ENCODE assay signal across 14 cellular contexts in the genomic region with DNA sequence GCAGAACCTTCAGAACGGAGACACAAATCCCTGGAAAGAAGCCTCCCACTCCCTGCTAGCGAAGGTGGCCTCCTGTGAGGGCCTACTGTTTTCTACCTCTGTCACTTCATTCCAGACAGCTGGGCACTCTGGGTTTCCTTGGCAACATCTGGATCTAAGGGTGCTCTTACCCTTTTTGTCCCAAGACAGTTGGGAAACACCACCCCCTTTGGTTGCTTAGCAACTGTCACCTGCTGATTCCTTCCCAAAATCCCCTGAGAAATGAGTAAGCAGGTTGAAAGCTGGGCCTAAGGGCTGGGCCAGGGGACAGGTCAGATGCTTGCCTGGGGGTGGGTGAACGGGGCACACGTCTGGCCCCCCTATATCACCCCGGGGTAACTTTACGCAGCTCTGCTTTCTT. TPM values are rescaled to one million over a fixed set of nuclear protein-coding genes. Genes with fewer than 3 reads are reported as not detected.
DNase-seq lines count a peak whose midpoint lies in the region; ATAC-seq and TF ChIP-seq lines count a peak whose summit lies in the region.
"Had no signal": no experiment of that assay in that cellular context is flagged by ENCODE, and none has a peak within 500 bp of the region (broad histone marks: within the 10 kb centered on the region; RNA-seq: fewer than 3 reads in every experiment).

No MANE protein-coding gene starts in this region.

- H3K9me3 ChIP-seq in CD4-positive, alpha-beta T cell (ENCODE audit: control insufficient read depth, low read length), result no peaks in the 10 kb centered on the region
- H3K9me3 ChIP-seq: colonic mucosa had no signal

- no peaks in the 10 kb centered on the region for H3K27me3 Mint-ChIP-seq in CD4-positive, alpha-beta T cell
- H3K27me3 Mint-ChIP-seq in HFFc6 (ENCODE audit: insufficient read depth), result peaks cover 3% of the 10 kb centered on the region
- H3K27me3 Mint-ChIP-seq: stimulated activated naive CD8-positive, alpha-beta T cell treated with anti-CD3 and anti-CD28 coated beads, Interleukin-15, Interleukin-2, amounts not matched to agents 100 ng/mL and 50 ng/mL, for 24 hours had no signal

- CTCF ChIA-PET in CD4-positive, alpha-beta T cell (lab: Charles Lee), result interaction anchor here (1.0 kb wide), 1 partner anchor 12 kb away, joined by 3 read pairs; no protein-coding TSS in a partner anchor
- CTCF ChIA-PET in RWPE1 (lab: Yijun Ruan, JAX), result interaction anchor here (3.1 kb wide), 1 partner anchor 12 kb away, joined by 16 read pairs; no protein-coding TSS in a partner anchor

- no peaks in the 10 kb centered on the region for H3K9me3 Mint-ChIP-seq in CD4-positive, alpha-beta T cell
- no peaks in the 10 kb centered on the region for H3K9me3 Mint-ChIP-seq in HFFc6
- H3K9me3 Mint-ChIP-seq: stimulated activated naive CD8-positive, alpha-beta T cell treated with anti-CD3 and anti-CD28 coated beads, Interleukin-15, Interleukin-2, amounts not matched to agents 100 ng/mL and 50 ng/mL, for 24 hours had no signal

- no peak for ATAC-seq in CD4-positive, alpha-beta T cell (ENCODE audit: poor library complexity)
- ATAC-seq in HG02981 (IDR thresholded peaks at IDR 0.05; ENCODE audit: unreplicated experiment), result no peak
- ATAC-seq in HG02763 (IDR thresholded peaks at IDR 0.05; ENCODE audit: unreplicated experiment), result no peak
- ATAC-seq: left cardiac atrium had no signal

- H3K27ac Mint-ChIP-seq in CD4-positive, alpha-beta T cell, result peak overlapping the region; percentile 60
- no peak overlapping the region for H3K27ac Mint-ChIP-seq in HFFc6

- no peak for DNase-seq in CD4-positive, alpha-beta T cell
- peak; percentile 68 for DNase-seq in ELF-1 (ENCODE audit: low read depth, low spot score)
- DNase-seq in RWPE1 (ENCODE audit: low spot score), result no peak
- peak; percentile 45 for DNase-seq in left kidney (ENCODE audit: low read depth, low spot score)
- DNase-seq in HPDE6-E6E7 (ENCODE audit: extremely low spot score), result no peak
- DNase-seq in HFFc6, result no peak
- DNase-seq: activated effector memory CD4-positive, alpha-beta T cell treated with anti-CD3 and anti-CD28 coated beads, Interleukin-2, amount 50 U/mL, for 16 hours; colonic mucosa; foreskin fibroblast; left cardiac atrium; NCI-H2227 treated with DMSO at 0.1 percent for 48 hours had no signal

- H3K36me3 Mint-ChIP-seq in CD4-positive, alpha-beta T cell (ENCODE audit: low read depth), result peaks cover 89% of the 10 kb centered on the region
- peaks cover 39% of the 10 kb centered on the region for H3K36me3 Mint-ChIP-seq in HFFc6 (ENCODE audit: low read depth)

- no peaks in the 10 kb centered on the region for H3K27me3 ChIP-seq in CD4-positive, alpha-beta T cell (ENCODE audit: control insufficient read depth, insufficient read depth, low read length)
- H3K27me3 ChIP-seq: colonic mucosa had no signal

- peaks cover 56% of the 10 kb centered on the region for H3K4me1 Mint-ChIP-seq in CD4-positive, alpha-beta T cell (ENCODE audit: low read depth)
- H3K4me1 Mint-ChIP-seq in HFFc6 (ENCODE audit: low read depth), result peaks cover 30% of the 10 kb centered on the region

- no peak overlapping the region for H3K4me3 Mint-ChIP-seq in CD4-positive, alpha-beta T cell
- no peak overlapping the region for H3K4me3 Mint-ChIP-seq in HFFc6
- H3K4me3 Mint-ChIP-seq: stimulated activated naive CD8-positive, alpha-beta T cell treated with anti-CD3 and anti-CD28 coated beads, Interleukin-15, Interleukin-2, amounts not matched to agents 100 ng/mL and 50 ng/mL, for 24 hours had no signal

- H3K27ac ChIP-seq in CD4-positive, alpha-beta T cell (ENCODE audit: low read depth, low read length), result no peak overlapping the region
- H3K27ac ChIP-seq in RWPE1, result peak overlapping the region; percentile 31
- H3K27ac ChIP-seq: colonic mucosa had no signal

- POLR2A ChIA-PET in CD4-positive, alpha-beta T cell (lab: Charles Lee), result interaction anchor here (4.4 kb wide), 1 partner anchor 15 kb away, joined by 18 read pairs; no protein-coding TSS in a partner anchor
- POLR2A ChIA-PET in RWPE1 (lab: Yijun Ruan, JAX; ENCODE audit: low non-redundant PET), result no interaction called here

- TF ChIP-seq CTCF in CD4-positive, alpha-beta T cell (IDR thresholded peaks at IDR 0.05), result no peak
- TF ChIP-seq CTCF in RWPE1 (conservative IDR thresholded peaks at IDR 0.05; ENCODE audit: low read depth) (no peak), HFFc6 (IDR thresholded peaks at IDR 0.05) (no peak)

- intact Hi-C loops in CD4-positive, alpha-beta T cell (cut with DNase I, micrococcal nuclease), result no loop called here

RNA-seq across cellular contexts. Expression of a gene that starts 29.4 kb away (rescaled TPM):
- total RNA-seq in CD4-positive, alpha-beta T cell, result 10 to 100 TPM; 70.5 to 74.0 TPM
- total RNA-seq in HFFc6 (2021; fragmentation: NEBNext Ultra II Directional; extraction: Animal tissue kit (Norgen Biotek cat#: 25700)), result 100 to 1,000 TPM in 4 of 6 experiments, 10 to 100 TPM in 2; 82.4 to 103 (median 101) TPM

RNA-seq across cellular contexts. Expression of a gene that starts 33.1 kb away (rescaled TPM):
- 10 to 100 TPM; 23.5 to 23.6 TPM for total RNA-seq in CD4-positive, alpha-beta T cell
- total RNA-seq in HFFc6 (2021; fragmentation: NEBNext Ultra II Directional; extraction: Animal tissue kit (Norgen Biotek cat#: 25700)), result 10 to 100 TPM; 34.6 to 38.2 (median 36.0) TPM

Comparison
In these comparisons a context has a peak if more than half of its experiments do, and no peak if none do; other contexts are left out.
1. DNase-seq: peak in ELF-1 (single experiment) and left kidney (single experiment); none in CD4-positive, alpha-beta T cell (0 of 10), RWPE1 (single experiment), HPDE6-E6E7 (single experiment) and HFFc6 (single experiment).